ENCODE assay signal across 1 cellular context in the genomic region with DNA sequence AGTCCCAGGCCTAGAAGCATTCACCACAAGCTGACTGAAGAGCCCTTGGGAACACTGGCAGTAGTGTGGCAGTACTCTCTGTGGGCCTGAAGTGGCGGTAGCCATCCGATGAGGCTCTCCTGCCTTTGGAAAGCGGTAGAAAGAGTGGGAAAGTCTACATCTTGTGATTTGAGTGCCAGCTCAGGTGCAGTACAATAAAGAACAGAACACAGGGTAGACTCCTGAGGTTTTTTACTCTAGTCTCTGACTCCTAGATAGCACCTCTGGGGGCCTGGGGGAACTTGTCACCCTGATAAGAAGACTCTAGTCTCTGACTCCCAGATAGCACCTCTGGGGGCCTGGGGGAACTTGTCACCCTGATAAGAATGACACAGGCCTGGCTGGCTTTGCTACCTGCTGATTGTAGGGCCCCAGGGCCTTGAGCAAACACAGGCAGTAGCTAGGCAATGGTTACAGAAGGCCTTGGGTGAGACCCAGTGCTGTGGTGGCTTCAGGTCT.
TF ChIP-seq lines count a peak whose summit lies in the region.

No MANE protein-coding gene starts in this region.

TF ChIP-seq in K562, 482 proteins besides CTCF, POLR2A, EP300 and RAD21 (continued from another document and continues in another):
- TF ChIP-seq ETS2 (tag; IDR thresholded peaks at IDR 0.05; ENCODE audit: borderline replicate concordance, poor library complexity, severe bottlenecking) (no peak), KDM5B (IDR thresholded peaks at IDR 0.05; ENCODE audit: insufficient replicate concordance, low read depth, low read length) (no peak), ZNF165 (CRISPR knock-in tag; IDR thresholded peaks at IDR 0.05; ENCODE audit: borderline replicate concordance) (no peak), KAT2B (IDR thresholded peaks at IDR 0.05; ENCODE audit: low read depth, low read length) (no peak), PRPF4 (IDR thresholded peaks at IDR 0.05; ENCODE audit: insufficient read depth, low read depth, low read length, poor library complexity, severe bottlenecking) (no peak), ZC3H4 (CRISPR knock-in tag; IDR thresholded peaks at IDR 0.05; ENCODE audit: borderline replicate concordance) (no peak), KDM4B (IDR thresholded peaks at IDR 0.05; ENCODE audit: borderline replicate concordance in 2 of 2, low read depth in 1 of 2) (no peak), STAG1 (CRISPR knock-in tag; IDR thresholded peaks at IDR 0.05; ENCODE audit: borderline replicate concordance) (no peak), NR1H2 (CRISPR knock-in tag; IDR thresholded peaks at IDR 0.05) (peak; percentile 75; the same call in 1 of the 2 replicates), ZNF316 (IDR thresholded peaks at IDR 0.05) (no peak), ZNF830 (CRISPR knock-in tag; IDR thresholded peaks at IDR 0.05) (no peak), XRCC5 (IDR thresholded peaks at IDR 0.05; ENCODE audit: low read depth, low read length) (peak; percentile 66; the same call in 1 of the 2 replicates), PHB (CRISPR knock-in tag; IDR thresholded peaks at IDR 0.05) (no peak), ZNF77 (CRISPR knock-in tag; IDR thresholded peaks at IDR 0.05) (no peak), ZNF75A (CRISPR knock-in tag; IDR thresholded peaks at IDR 0.05) (no peak), ZFP1 (CRISPR knock-in tag; IDR thresholded peaks at IDR 0.05) (no peak), ZNF217 (CRISPR knock-in tag; IDR thresholded peaks at IDR 0.05) (no peak), POLR2AphosphoS2 (IDR thresholded peaks at IDR 0.05; ENCODE audit: low read length) (no peak), GABPB2 (CRISPR knock-in tag; conservative IDR thresholded peaks at IDR 0.05) (no peak), ZNF354B (CRISPR knock-in tag; IDR thresholded peaks at IDR 0.05) (no peak), ARID2 (IDR thresholded peaks at IDR 0.05) (no peak), HNRNPK (IDR thresholded peaks at IDR 0.05; ENCODE audit: low read depth, low read length, poor library complexity, severe bottlenecking) (no peak), SMAD1 (IDR thresholded peaks at IDR 0.05; ENCODE audit: low read depth, low read length, partially characterized antibody) (no peak)
- TF ChIP-seq, protein P1, sequence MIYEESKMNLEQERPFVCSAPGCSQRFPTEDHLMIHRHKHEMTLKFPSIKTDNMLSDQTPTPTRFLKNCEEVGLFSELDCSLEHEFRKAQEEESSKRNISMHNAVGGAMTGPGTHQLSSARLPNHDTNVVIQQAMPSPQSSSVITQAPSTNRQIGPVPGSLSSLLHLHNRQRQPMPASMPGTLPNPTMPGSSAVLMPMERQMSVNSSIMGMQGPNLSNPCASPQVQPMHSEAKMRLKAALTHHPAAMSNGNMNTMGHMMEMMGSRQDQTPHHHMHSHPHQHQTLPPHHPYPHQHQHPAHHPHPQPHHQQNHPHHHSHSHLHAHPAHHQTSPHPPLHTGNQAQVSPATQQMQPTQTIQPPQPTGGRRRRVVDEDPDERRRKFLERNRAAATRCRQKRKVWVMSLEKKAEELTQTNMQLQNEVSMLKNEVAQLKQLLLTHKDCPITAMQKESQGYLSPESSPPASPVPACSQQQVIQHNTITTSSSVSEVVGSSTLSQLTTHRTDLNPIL (CRISPR knock-in tag; IDR thresholded peaks at IDR 0.05) = no peak
- TF ChIP-seq, protein P2, sequence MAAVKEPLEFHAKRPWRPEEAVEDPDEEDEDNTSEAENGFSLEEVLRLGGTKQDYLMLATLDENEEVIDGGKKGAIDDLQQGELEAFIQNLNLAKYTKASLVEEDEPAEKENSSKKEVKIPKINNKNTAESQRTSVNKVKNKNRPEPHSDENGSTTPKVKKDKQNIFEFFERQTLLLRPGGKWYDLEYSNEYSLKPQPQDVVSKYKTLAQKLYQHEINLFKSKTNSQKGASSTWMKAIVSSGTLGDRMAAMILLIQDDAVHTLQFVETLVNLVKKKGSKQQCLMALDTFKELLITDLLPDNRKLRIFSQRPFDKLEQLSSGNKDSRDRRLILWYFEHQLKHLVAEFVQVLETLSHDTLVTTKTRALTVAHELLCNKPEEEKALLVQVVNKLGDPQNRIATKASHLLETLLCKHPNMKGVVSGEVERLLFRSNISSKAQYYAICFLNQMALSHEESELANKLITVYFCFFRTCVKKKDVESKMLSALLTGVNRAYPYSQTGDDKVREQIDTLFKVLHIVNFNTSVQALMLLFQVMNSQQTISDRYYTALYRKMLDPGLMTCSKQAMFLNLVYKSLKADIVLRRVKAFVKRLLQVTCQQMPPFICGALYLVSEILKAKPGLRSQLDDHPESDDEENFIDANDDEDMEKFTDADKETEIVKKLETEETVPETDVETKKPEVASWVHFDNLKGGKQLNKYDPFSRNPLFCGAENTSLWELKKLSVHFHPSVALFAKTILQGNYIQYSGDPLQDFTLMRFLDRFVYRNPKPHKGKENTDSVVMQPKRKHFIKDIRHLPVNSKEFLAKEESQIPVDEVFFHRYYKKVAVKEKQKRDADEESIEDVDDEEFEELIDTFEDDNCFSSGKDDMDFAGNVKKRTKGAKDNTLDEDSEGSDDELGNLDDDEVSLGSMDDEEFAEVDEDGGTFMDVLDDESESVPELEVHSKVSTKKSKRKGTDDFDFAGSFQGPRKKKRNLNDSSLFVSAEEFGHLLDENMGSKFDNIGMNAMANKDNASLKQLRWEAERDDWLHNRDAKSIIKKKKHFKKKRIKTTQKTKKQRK (IDR thresholded peaks at IDR 0.05; ENCODE audit: borderline replicate concordance, low read depth, low read length) = no peak
- TF ChIP-seq, protein P3, sequence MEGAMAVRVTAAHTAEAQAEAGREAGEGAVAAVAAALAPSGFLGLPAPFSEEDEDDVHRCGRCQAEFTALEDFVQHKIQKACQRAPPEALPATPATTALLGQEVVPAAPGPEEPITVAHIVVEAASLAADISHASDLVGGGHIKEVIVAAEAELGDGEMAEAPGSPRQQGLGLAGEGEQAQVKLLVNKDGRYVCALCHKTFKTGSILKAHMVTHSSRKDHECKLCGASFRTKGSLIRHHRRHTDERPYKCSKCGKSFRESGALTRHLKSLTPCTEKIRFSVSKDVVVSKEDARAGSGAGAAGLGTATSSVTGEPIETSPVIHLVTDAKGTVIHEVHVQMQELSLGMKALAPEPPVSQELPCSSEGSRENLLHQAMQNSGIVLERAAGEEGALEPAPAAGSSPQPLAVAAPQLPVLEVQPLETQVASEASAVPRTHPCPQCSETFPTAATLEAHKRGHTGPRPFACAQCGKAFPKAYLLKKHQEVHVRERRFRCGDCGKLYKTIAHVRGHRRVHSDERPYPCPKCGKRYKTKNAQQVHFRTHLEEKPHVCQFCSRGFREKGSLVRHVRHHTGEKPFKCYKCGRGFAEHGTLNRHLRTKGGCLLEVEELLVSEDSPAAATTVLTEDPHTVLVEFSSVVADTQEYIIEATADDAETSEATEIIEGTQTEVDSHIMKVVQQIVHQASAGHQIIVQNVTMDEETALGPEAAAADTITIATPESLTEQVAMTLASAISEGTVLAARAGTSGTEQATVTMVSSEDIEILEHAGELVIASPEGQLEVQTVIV (CRISPR knock-in tag; IDR thresholded peaks at IDR 0.05; ENCODE audit: borderline replicate concordance) = no peak
- TF ChIP-seq, protein P4, sequence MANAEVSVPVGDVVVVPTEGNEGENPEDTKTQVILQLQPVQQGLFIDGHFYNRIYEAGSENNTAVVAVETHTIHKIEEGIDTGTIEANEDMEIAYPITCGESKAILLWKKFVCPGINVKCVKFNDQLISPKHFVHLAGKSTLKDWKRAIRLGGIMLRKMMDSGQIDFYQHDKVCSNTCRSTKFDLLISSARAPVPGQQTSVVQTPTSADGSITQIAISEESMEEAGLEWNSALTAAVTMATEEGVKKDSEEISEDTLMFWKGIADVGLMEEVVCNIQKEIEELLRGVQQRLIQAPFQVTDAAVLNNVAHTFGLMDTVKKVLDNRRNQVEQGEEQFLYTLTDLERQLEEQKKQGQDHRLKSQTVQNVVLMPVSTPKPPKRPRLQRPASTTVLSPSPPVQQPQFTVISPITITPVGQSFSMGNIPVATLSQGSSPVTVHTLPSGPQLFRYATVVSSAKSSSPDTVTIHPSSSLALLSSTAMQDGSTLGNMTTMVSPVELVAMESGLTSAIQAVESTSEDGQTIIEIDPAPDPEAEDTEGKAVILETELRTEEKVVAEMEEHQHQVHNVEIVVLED (CRISPR knock-in tag; IDR thresholded peaks at IDR 0.05) = no peak
- TF ChIP-seq, protein P5, sequence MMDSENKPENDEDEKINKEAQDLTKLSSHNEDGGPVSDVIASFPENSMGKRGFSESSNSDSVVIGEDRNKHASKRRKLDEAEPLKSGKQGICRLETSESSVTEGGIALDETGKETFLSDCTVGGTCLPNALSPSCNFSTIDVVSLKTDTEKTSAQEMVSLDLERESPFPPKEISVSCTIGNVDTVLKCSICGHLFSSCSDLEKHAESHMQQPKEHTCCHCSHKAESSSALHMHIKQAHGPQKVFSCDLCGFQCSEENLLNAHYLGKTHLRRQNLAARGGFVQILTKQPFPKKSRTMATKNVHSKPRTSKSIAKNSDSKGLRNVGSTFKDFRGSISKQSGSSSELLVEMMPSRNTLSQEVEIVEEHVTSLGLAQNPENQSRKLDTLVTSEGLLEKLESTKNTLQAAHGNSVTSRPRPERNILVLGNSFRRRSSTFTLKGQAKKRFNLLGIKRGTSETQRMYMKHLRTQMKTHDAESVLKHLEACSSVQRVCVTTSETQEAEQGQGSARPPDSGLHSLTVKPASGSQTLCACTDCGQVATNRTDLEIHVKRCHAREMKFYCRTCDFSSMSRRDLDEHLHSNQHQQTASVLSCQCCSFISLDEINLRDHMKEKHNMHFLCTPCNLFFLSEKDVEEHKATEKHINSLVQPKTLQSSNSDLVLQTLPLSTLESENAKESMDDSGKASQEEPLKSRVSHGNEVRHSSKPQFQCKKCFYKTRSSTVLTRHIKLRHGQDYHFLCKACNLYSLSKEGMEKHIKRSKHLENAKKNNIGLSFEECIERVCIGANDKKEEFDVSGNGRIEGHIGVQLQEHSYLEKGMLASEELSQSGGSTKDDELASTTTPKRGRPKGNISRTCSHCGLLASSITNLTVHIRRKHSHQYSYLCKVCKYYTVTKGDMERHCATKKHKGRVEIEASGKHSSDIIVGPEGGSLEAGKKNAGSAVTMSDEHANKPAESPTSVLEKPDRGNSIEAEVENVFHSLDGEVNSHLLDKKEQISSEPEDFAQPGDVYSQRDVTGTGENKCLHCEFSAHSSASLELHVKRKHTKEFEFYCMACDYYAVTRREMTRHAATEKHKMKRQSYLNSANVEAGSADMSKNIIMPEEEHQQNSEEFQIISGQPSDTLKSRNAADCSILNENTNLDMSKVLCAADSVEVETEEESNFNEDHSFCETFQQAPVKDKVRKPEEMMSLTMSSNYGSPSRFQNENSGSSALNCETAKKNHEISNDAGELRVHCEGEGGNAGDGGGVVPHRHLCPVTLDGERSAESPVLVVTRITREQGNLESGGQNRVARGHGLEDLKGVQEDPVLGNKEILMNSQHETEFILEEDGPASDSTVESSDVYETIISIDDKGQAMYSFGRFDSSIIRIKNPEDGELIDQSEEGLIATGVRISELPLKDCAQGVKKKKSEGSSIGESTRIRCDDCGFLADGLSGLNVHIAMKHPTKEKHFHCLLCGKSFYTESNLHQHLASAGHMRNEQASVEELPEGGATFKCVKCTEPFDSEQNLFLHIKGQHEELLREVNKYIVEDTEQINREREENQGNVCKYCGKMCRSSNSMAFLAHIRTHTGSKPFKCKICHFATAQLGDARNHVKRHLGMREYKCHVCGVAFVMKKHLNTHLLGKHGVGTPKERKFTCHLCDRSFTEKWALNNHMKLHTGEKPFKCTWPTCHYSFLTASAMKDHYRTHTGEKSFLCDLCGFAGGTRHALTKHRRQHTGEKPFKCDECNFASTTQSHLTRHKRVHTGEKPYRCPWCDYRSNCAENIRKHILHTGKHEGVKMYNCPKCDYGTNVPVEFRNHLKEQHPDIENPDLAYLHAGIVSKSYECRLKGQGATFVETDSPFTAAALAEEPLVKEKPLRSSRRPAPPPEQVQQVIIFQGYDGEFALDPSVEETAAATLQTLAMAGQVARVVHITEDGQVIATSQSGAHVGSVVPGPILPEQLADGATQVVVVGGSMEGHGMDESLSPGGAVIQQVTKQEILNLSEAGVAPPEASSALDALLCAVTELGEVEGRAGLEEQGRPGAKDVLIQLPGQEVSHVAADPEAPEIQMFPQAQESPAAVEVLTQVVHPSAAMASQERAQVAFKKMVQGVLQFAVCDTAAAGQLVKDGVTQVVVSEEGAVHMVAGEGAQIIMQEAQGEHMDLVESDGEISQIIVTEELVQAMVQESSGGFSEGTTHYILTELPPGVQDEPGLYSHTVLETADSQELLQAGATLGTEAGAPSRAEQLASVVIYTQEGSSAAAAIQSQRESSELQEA (IDR thresholded peaks at IDR 0.05; ENCODE audit: low read depth) = no peak
- TF ChIP-seq, protein P6, sequence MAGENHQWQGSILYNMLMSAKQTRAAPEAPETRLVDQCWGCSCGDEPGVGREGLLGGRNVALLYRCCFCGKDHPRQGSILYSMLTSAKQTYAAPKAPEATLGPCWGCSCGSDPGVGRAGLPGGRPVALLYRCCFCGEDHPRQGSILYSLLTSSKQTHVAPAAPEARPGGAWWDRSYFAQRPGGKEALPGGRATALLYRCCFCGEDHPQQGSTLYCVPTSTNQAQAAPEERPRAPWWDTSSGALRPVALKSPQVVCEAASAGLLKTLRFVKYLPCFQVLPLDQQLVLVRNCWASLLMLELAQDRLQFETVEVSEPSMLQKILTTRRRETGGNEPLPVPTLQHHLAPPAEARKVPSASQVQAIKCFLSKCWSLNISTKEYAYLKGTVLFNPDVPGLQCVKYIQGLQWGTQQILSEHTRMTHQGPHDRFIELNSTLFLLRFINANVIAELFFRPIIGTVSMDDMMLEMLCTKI (IDR thresholded peaks at IDR 0.05; ENCODE audit: partially characterized antibody) = no peak
- TF ChIP-seq, protein P7, sequence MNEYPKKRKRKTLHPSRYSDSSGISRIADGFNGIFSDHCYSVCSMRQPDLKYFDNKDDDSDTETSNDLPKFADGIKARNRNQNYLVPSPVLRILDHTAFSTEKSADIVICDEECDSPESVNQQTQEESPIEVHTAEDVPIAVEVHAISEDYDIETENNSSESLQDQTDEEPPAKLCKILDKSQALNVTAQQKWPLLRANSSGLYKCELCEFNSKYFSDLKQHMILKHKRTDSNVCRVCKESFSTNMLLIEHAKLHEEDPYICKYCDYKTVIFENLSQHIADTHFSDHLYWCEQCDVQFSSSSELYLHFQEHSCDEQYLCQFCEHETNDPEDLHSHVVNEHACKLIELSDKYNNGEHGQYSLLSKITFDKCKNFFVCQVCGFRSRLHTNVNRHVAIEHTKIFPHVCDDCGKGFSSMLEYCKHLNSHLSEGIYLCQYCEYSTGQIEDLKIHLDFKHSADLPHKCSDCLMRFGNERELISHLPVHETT (CRISPR knock-in tag; conservative IDR thresholded peaks at IDR 0.05 in 1 of 2, IDR thresholded peaks at IDR 0.05 in 1 of 2) = peak in 1 of 2 experiments; percentile 84; a peak in 2 of 4 replicates
- TF ChIP-seq, protein P8, sequence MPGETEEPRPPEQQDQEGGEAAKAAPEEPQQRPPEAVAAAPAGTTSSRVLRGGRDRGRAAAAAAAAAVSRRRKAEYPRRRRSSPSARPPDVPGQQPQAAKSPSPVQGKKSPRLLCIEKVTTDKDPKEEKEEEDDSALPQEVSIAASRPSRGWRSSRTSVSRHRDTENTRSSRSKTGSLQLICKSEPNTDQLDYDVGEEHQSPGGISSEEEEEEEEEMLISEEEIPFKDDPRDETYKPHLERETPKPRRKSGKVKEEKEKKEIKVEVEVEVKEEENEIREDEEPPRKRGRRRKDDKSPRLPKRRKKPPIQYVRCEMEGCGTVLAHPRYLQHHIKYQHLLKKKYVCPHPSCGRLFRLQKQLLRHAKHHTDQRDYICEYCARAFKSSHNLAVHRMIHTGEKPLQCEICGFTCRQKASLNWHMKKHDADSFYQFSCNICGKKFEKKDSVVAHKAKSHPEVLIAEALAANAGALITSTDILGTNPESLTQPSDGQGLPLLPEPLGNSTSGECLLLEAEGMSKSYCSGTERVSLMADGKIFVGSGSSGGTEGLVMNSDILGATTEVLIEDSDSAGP (CRISPR knock-in tag; IDR thresholded peaks at IDR 0.05) = no peak
